In the genomic region with DNA sequence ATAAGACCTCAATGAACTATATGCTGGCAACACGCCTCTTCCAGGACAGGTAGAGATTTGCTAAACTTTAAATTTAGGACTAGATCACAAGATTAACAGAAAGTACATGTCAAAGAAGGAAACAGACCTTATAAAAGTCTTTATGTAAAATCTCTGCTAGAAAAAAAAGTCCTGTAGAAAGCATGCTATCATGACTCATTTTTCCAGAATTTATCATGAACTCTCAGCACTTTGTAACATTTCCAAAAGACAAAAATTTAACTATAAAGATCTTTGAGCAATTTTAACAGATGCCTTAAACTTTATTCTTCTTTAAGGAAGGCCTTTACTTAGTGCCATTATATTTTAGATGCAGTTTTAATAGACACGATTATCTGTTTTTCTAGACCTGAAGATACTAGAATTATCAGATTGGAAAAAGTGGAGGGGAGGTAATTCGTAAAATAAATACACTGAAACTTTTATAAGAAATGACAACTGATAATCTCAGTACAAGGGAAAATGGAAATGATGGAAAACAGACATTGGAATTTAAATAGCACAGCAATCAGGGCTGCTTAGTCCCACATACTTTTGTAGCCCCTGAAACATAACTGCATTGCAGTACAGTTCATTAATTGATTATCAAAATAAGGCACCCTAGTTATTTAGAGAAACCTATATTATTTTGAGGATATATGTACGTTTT, we compare ENCODE assay signal across 22 cellular contexts.
DNase-seq lines count a peak whose midpoint lies in the region; ATAC-seq and TF ChIP-seq lines count a peak whose summit lies in the region.
"Had no signal": no experiment of that assay in that cellular context is flagged by ENCODE, and none has a peak within 500 bp of the region (broad histone marks: within the 10 kb centered on the region; RNA-seq: fewer than 3 reads in every experiment).

No MANE protein-coding gene starts in this region.

- H3K9me1 ChIP-seq in IMR-90 (ENCODE audit: insufficient read depth, low read length) = peaks cover 4% of the 10 kb centered on the region

- peaks cover 28% of the 10 kb centered on the region for H3K4me1 Mint-ChIP-seq in osteocyte (ENCODE audit: unreplicated experiment)
- H3K4me1 Mint-ChIP-seq: CD4-positive, alpha-beta memory T cell had no signal

- H3K4me1 ChIP-seq in IMR-90 (ENCODE audit: control insufficient read depth, insufficient read depth, low read length) (peaks cover 1% of the 10 kb centered on the region; the same call in 1 of the 2 replicates), fibroblast of lung (ENCODE audit: control insufficient read depth, extremely low read depth, insufficient read depth, low read length) (peaks cover 2% of the 10 kb centered on the region), upper lobe of right lung (no peaks in the 10 kb centered on the region)
- H3K4me1 ChIP-seq: lower lobe of right lung had no signal

- no peak overlapping the region for H3K18ac ChIP-seq in IMR-90 (ENCODE audit: low read depth, low read length)

- no peak overlapping the region for H4K8ac ChIP-seq in IMR-90 (ENCODE audit: low read depth in 2 of 2, low read length in 2 of 2)

- no peaks in the 10 kb centered on the region for H3K27me3 ChIP-seq in BJ (ENCODE audit: control insufficient read depth, insufficient read depth, low read length)
- no peaks in the 10 kb centered on the region for H3K27me3 ChIP-seq in IMR-90 (ENCODE audit: control insufficient read depth, insufficient read depth, low read length)
- no peaks in the 10 kb centered on the region for H3K27me3 ChIP-seq in fibroblast of lung (ENCODE audit: control insufficient read depth, insufficient read depth, low read length)
- H3K27me3 ChIP-seq in upper lobe of right lung = no peaks in the 10 kb centered on the region
- H3K27me3 ChIP-seq: adrenal gland had no signal

- H2BK20ac ChIP-seq in IMR-90 (ENCODE audit: low read depth, low read length) = no peak overlapping the region

- CTCF ChIA-PET in BJ (lab: Yijun Ruan, JAX) (interaction anchor here (1.4 kb wide), 1 partner anchor 230 kb away, joined by 3 read pairs; no protein-coding TSS in a partner anchor), IMR-90 (lab: Yijun Ruan, JAX) (interaction anchor here (0.9 to 1.0 kb wide), 2 partner anchors 16 to 25 kb away, joined by 3 read pairs; no protein-coding TSS in a partner anchor)

- TF ChIP-seq CTCF in BJ (IDR thresholded peaks at IDR 0.05; ENCODE audit: insufficient read depth, low read depth, low read length) (no peak), IMR-90 (conservative IDR thresholded peaks at IDR 0.05; ENCODE audit: low read depth, low read length) (no peak), fibroblast of lung (conservative IDR thresholded peaks at IDR 0.05 in 1 of 2, IDR thresholded peaks at IDR 0.05 in 1 of 2; ENCODE audit: low read depth in 1 of 2, low read length in 2 of 2) (no peak), osteocyte (IDR thresholded peaks at IDR 0.05) (no peak), upper lobe of right lung (IDR thresholded peaks at IDR 0.05) (no peak)

- peak overlapping the region; percentile 68 for H3K27ac Mint-ChIP-seq in osteocyte (ENCODE audit: unreplicated experiment)

- H2BK15ac ChIP-seq in IMR-90 (ENCODE audit: low read depth, low read length) = no peak overlapping the region

- no TSS peak for BruUV-seq in IMR-90 (replicated peaks; lab: Mats Ljungman, UMichigan)

- H2AFZ ChIP-seq in IMR-90 (replicated peaks; ENCODE audit: low read length, poor library complexity) (no peak overlapping the region), fibroblast of lung (ENCODE audit: low read length) (no peak overlapping the region)

- no peak overlapping the region for H2AK5ac ChIP-seq in IMR-90 (ENCODE audit: low read depth, low read length)

- ATAC-seq in IMR-90 (ENCODE audit: low read depth) (peak; percentile 58), upper lobe of right lung (no peak), GM21528 (IDR thresholded peaks at IDR 0.05; ENCODE audit: low FRiP score, unreplicated experiment) (no peak), GM18858 (IDR thresholded peaks at IDR 0.05; ENCODE audit: unreplicated experiment) (no peak)
- ATAC-seq: lower lobe of right lung had no signal

- H3K56ac ChIP-seq in IMR-90 (ENCODE audit: extremely low read depth, insufficient read depth, low read length) = peak overlapping the region; percentile 11; the same call in 1 of the 2 replicates

- no peaks in the 10 kb centered on the region for H3K79me1 ChIP-seq in IMR-90 (ENCODE audit: low read depth in 1 of 2, low read length in 2 of 2)

- H3K14ac ChIP-seq in IMR-90 (replicated peaks; ENCODE audit: low read depth, low read length) = no peak overlapping the region

- H3K9ac ChIP-seq in IMR-90 (ENCODE audit: low read depth, low read length) (no peak overlapping the region), fibroblast of lung (ENCODE audit: insufficient read depth, low read length) (no peak overlapping the region)

- H4K91ac ChIP-seq in IMR-90 (ENCODE audit: insufficient read depth, low read depth, low read length) = no peak overlapping the region

- no peak overlapping the region for H4K5ac ChIP-seq in IMR-90 (ENCODE audit: low read depth, low read length)

- no peak overlapping the region for H2AK9ac ChIP-seq in IMR-90 (replicated peaks; ENCODE audit: low read depth, low read length, poor library complexity)

- no peak overlapping the region for H3K4ac ChIP-seq in IMR-90 (ENCODE audit: low read depth, low read length)

- H3K4me2 ChIP-seq in IMR-90 (ENCODE audit: low read depth, low read length) (peak overlapping the region; percentile 57; the same call in 1 of the 2 replicates), fibroblast of lung (ENCODE audit: extremely low read depth, insufficient read depth, low read length) (no peak overlapping the region)

- H2BK5ac ChIP-seq in IMR-90 (ENCODE audit: low read depth, low read length, poor library complexity, severe bottlenecking) = no peak overlapping the region

- in situ Hi-C loops in IMR-90 (cut with MboI; ENCODE audit: low sequenced_read_pairs) = no loop called here

- DNase-seq in BJ (ENCODE audit: low read depth) (peak; percentile 13), IMR-90 (peak; percentile 42), fibroblast of lung (ENCODE audit: low read depth in 2 of 2) (peak; percentile 42 to 45), osteocyte (ENCODE audit: extremely low spot score, unreplicated experiment) (no peak), upper lobe of right lung (no peak)
- DNase-seq in activated CD8-positive, alpha-beta memory T cell treated with anti-CD3 and anti-CD28 coated beads, Interleukin-2, amount 50 U/mL, for 48 hours = no peak
- DNase-seq: activated gamma-delta T cell treated with Interleukin-2 at 50 U/mL for 16 hours; adrenal gland; caudate nucleus; CD4-positive, alpha-beta memory T cell; DMS53; head of caudate nucleus; lower lobe of right lung; NCI-H1417; NCI-H510A treated with DMSO at 0.1 percent for 48 hours; occipital lobe; substantia nigra; T-helper 2 cell; WERI-Rb-1 had no signal

- intact Hi-C loops in IMR-90 (cut with micrococcal nuclease) (no loop called here), upper lobe of right lung (cut with DNase I) (no loop called here)

- no peaks in the 10 kb centered on the region for H4K20me1 ChIP-seq in IMR-90 (ENCODE audit: insufficient read depth, low read length)
- no peaks in the 10 kb centered on the region for H4K20me1 ChIP-seq in fibroblast of lung (ENCODE audit: control insufficient read depth, extremely low read depth, insufficient read depth, low read length)

- no CpG with 5 or more reads among the region's 4 CpGs for WGBS in IMR-90 (ENCODE audit: extremely low coverage in 2 of 2, insufficient read length in 1 of 2), 2 experiments

- H3K79me2 ChIP-seq in fibroblast of lung (ENCODE audit: control insufficient read depth, insufficient read depth, low read length) = no peaks in the 10 kb centered on the region

- H3K4me3 ChIP-seq in BJ (ENCODE audit: low read depth, low read length) (no peak overlapping the region), IMR-90 (ENCODE audit: insufficient read depth, low read depth, low read length) (no peak overlapping the region), fibroblast of lung (replicated peaks in 1 of 4; ENCODE audit: control extremely low read depth in 1 of 4, insufficient read depth in 1 of 4, low read depth in 3 of 4, low read length in 4 of 4) (no peak overlapping the region), upper lobe of right lung (no peak overlapping the region)
- H3K4me3 ChIP-seq: adrenal gland, lower lobe of right lung had no signal

- H3K9me3 ChIP-seq in IMR-90 (ENCODE audit: control insufficient read depth, insufficient read depth, low read length) (no peaks in the 10 kb centered on the region), fibroblast of lung (ENCODE audit: control insufficient read depth, insufficient read depth, low read depth, low read length) (no peaks in the 10 kb centered on the region), upper lobe of right lung (no peaks in the 10 kb centered on the region)
- H3K9me3 ChIP-seq: adrenal gland, lower lobe of right lung had no signal

- POLR2A ChIA-PET in BJ (lab: Charles Lee) (no interaction called here), IMR-90 (lab: Charles Lee; ENCODE audit: unreplicated experiment) (no interaction called here)

- H3K36me3 ChIP-seq in BJ (ENCODE audit: control insufficient read depth, insufficient read depth, low read length) = no peaks in the 10 kb centered on the region; the same call in 1 of the 2 replicates
- H3K36me3 ChIP-seq in IMR-90 (ENCODE audit: control insufficient read depth, insufficient read depth, low read length) = no peaks in the 10 kb centered on the region
- H3K36me3 ChIP-seq in fibroblast of lung (ENCODE audit: control insufficient read depth, insufficient read depth, low read length) = no peaks in the 10 kb centered on the region
- H3K36me3 ChIP-seq in upper lobe of right lung = peaks cover 6% of the 10 kb centered on the region
- H3K36me3 ChIP-seq: adrenal gland had no signal

- H3K4me3 Mint-ChIP-seq in osteocyte (ENCODE audit: unreplicated experiment) = no peak overlapping the region
- H3K4me3 Mint-ChIP-seq: CD4-positive, alpha-beta memory T cell had no signal

- peaks cover 11% of the 10 kb centered on the region for H3K36me3 Mint-ChIP-seq in osteocyte (ENCODE audit: unreplicated experiment)

- H3K27ac ChIP-seq in IMR-90 (ENCODE audit: insufficient read depth, low read length) = no peak overlapping the region
- no peak overlapping the region for H3K27ac ChIP-seq in fibroblast of lung (ENCODE audit: insufficient read depth, low read length)
- H3K27ac ChIP-seq in upper lobe of right lung = no peak overlapping the region
- H3K27ac ChIP-seq: HL-60, lower lobe of right lung, WERI-Rb-1 had no signal

- no peaks in the 10 kb centered on the region for H3K27me3 Mint-ChIP-seq in osteocyte (ENCODE audit: unreplicated experiment)
- H3K27me3 Mint-ChIP-seq: CD4-positive, alpha-beta memory T cell had no signal

- no peak for TF ChIP-seq RAD21 in IMR-90 (IDR thresholded peaks at IDR 0.05; ENCODE audit: low read length)

- no peak overlapping the region for H3K23ac ChIP-seq in IMR-90 (ENCODE audit: low read depth, low read length)

- TF ChIP-seq POLR2A in IMR-90 (IDR thresholded peaks at IDR 0.05; ENCODE audit: low read depth, low read length) = no peak

- dilution Hi-C loops in IMR-90 (cut with HindIII; ENCODE audit: low sequenced_read_pairs, unreplicated experiment) = no loop called here

- H3K9me3 Mint-ChIP-seq in osteocyte (ENCODE audit: unreplicated experiment) = no peaks in the 10 kb centered on the region

- no peak overlapping the region for H2BK120ac ChIP-seq in IMR-90 (ENCODE audit: low read depth, low read length)

TF ChIP-seq in IMR-90, 13 proteins besides CTCF, POLR2A, EP300 and RAD21 (continues in another document):
- no peak for TF ChIP-seq MXI1 (IDR thresholded peaks at IDR 0.05; ENCODE audit: borderline replicate concordance, low read depth, low read length)

Comparison
In these comparisons a context has a peak if more than half of its experiments do, and no peak if none do; other contexts are left out.
1. DNase-seq: peak in BJ (single experiment), IMR-90 (single experiment) and fibroblast of lung (2 of 2); none in osteocyte (single experiment), upper lobe of right lung (single experiment) and activated CD8-positive, alpha-beta memory T cell treated with anti-CD3 and anti-CD28 coated beads, Interleukin-2, amount 50 U/mL, for 48 hours (single experiment).